ENCODE assay signal across 23 cellular contexts in the genomic region with DNA sequence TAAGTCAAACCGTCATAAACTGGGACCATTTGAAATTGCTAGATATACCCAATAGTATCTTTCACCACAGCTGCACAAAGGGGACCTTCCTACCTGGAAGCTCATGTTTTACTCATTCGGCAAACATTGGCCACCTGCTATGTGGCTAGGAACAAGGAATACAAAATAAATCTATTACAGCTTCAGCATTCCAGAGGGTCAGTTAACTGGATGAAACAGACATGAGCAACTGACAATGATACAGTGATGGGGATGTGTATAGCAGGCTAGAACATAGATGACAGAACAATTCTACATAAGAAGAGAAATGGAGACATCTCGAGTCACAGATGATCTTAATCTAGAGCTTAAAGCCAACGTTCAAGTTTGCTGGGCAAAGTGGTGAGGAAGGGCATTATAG.
"Had no signal": no experiment of that assay in that cellular context is flagged by ENCODE, and none has a peak within 500 bp of the region (broad histone marks: within the 10 kb centered on the region; RNA-seq: fewer than 3 reads in every experiment).

No MANE protein-coding gene starts in this region.

- H3K36me3 Mint-ChIP-seq: WTC11 had no signal

- ATAC-seq: activated CD8-positive, alpha-beta T cell treated with anti-CD3 and anti-CD28 coated beads, Interleukin-2, amount 10 ng/mL, durations not matched to agents 7 days and 5 days; activated naive CD4-positive, alpha-beta T cell treated with anti-CD3 and anti-CD28 coated beads, Interleukin-2, amount 50 U/mL, for 72 hours; activated naive CD8-positive, alpha-beta T cell treated with anti-CD3 and anti-CD28 coated beads, Interleukin-2, amount 50 U/mL, for 24 hours; body of pancreas; WTC11 had no signal

- H3K27me3 ChIP-seq: ascending aorta, body of pancreas had no signal

- H3K9me3 Mint-ChIP-seq: activated naive CD4-positive, alpha-beta T cell treated with anti-CD3 and anti-CD28 coated beads, Interleukin-2, amount 50 U/mL, for 72 hours; activated naive CD8-positive, alpha-beta T cell treated with anti-CD3 and anti-CD28 coated beads, Interleukin-2, amount 50 U/mL, for 24 hours; central memory CD8-positive, alpha-beta T cell; T-helper 1 cell treated with Interleukin-12 subunit alpha and Interleukin-12 subunit beta and Interleukin-4 antibody, amounts not matched to agents 30 μg/mL and 1 μg/mL, for 36 hours; WTC11 had no signal

- H3K4me3 Mint-ChIP-seq: activated CD8-positive, alpha-beta T cell treated with anti-CD3 and anti-CD28 coated beads, Interleukin-2, amount 10 ng/mL, durations not matched to agents 7 days and 5 days; activated naive CD8-positive, alpha-beta T cell treated with anti-CD3 and anti-CD28 coated beads, Interleukin-2, amount 50 U/mL, for 24 hours; central memory CD8-positive, alpha-beta T cell; T-helper 1 cell treated with Interleukin-12 subunit alpha and Interleukin-12 subunit beta and Interleukin-4 antibody, amounts not matched to agents 30 μg/mL and 1 μg/mL, for 36 hours; WTC11 had no signal

- H3K27ac ChIP-seq: ascending aorta, body of pancreas had no signal

- H3K4me3 ChIP-seq: ascending aorta, body of pancreas had no signal

- H3K36me3 ChIP-seq: ascending aorta had no signal

- DNase-seq: activated CD4-positive, alpha-beta T cell treated with anti-CD3 and anti-CD28 coated beads for 48 hours; activated CD4-positive, alpha-beta T cell treated with anti-CD3 and anti-CD28 coated beads, Interleukin-2, amount 50 U/mL, for 4 hours; activated CD4-positive, CD25-positive, alpha-beta regulatory T cell treated with anti-CD3 and anti-CD28 coated beads, Interleukin-2, amount 50 U/mL, for 72 hours; activated CD8-positive, alpha-beta memory T cell treated with anti-CD3 and anti-CD28 coated beads, Interleukin-2, amount 50 U/mL, for 48 hours; activated CD8-positive, alpha-beta T cell treated with anti-CD3 and anti-CD28 coated beads, Interleukin-2, amount 10 ng/mL, durations not matched to agents 7 days and 5 days; activated naive CD8-positive, alpha-beta T cell treated with anti-CD3 and anti-CD28 coated beads, Interleukin-2, amount 50 U/mL, for 24 hours; activated T-cell treated with anti-CD3 and anti-CD28 coated beads, Interleukin-2, amount 50 U/mL, for 1 hour; amniotic stem cell; body of pancreas; NCI-H1092 treated with DMSO at 0.1 percent for 48 hours; NCI-H1417 treated with DMSO at 0.1 percent for 48 hours; NCI-H1694; NCI-H2029; NCI-H2107; NCI-H2171 treated with DMSO at 0.1 percent for 48 hours; NCI-H510A treated with DMSO at 0.1 percent for 48 hours; NCI-H69; SHP77 treated with DMSO at 0.1 percent for 48 hours had no signal

- H3K27ac Mint-ChIP-seq: activated CD8-positive, alpha-beta T cell treated with anti-CD3 and anti-CD28 coated beads, Interleukin-2, amount 10 ng/mL, durations not matched to agents 7 days and 5 days; activated naive CD4-positive, alpha-beta T cell treated with anti-CD3 and anti-CD28 coated beads, Interleukin-2, amount 50 U/mL, for 72 hours; activated naive CD8-positive, alpha-beta T cell treated with anti-CD3 and anti-CD28 coated beads, Interleukin-2, amount 50 U/mL, for 24 hours; T-helper 1 cell treated with Interleukin-12 subunit alpha and Interleukin-12 subunit beta and Interleukin-4 antibody, amounts not matched to agents 30 μg/mL and 1 μg/mL, for 36 hours; WTC11 had no signal

- H3K9me3 ChIP-seq: ascending aorta, body of pancreas had no signal
